In genomic region chr9:113657765-113658564, GRCh38 we compare ENCODE assay signal across 8 cellular contexts.
DNase-seq lines count a peak whose midpoint lies in the region; ATAC-seq lines count a peak whose summit lies in the region.

No MANE protein-coding gene starts in this region.

- peak; percentile 92 for DNase-seq in AG08395 (ENCODE audit: low spot score)
- peak; percentile 34 to 63 for DNase-seq in NCI-H446 (lab: John Stamatoyannopoulos, UW)
- peak; percentile 82 for DNase-seq in activated CD4-positive, CD25-positive, alpha-beta regulatory T cell treated with anti-CD3 and anti-CD28 coated beads, Interleukin-2, amount 50 U/mL, for 72 hours
- DNase-seq in cerebellar cortex (ENCODE audit: low spot score), result peak; percentile 89
- DNase-seq in left kidney (ENCODE audit: low read depth, low spot score), result peak; percentile 90
- DNase-seq in stimulated activated CD4-positive, alpha-beta T cell treated with anti-CD3 and anti-CD28 coated beads, Interleukin-4, amount 100 ng/mL, for 4 hours, result peak; percentile 61 to 78

- peak; percentile 65 for ATAC-seq in GM18861 (IDR thresholded peaks at IDR 0.05; ENCODE audit: unreplicated experiment)
- peak; percentile 77 for ATAC-seq in HG03175 (IDR thresholded peaks at IDR 0.05; ENCODE audit: unreplicated experiment)

Comparison
In these comparisons a context has a peak if more than half of its experiments do, and no peak if none do; other contexts are left out.
1. Peak in every context shown above with its lines: DNase-seq and ATAC-seq.